Comparison of ENCODE assay signal across 18 cellular contexts in genomic region chr16:75195811-75196790, GRCh38. TPM values are rescaled to one million over a fixed set of nuclear protein-coding genes. Genes with fewer than 3 reads are reported as not detected.
DNase-seq lines count a peak whose midpoint lies in the region; ATAC-seq and TF ChIP-seq lines count a peak whose summit lies in the region.
"Had no signal": no experiment of that assay in that cellular context is flagged by ENCODE, and none has a peak within 500 bp of the region (broad histone marks: within the 10 kb centered on the region; RNA-seq: fewer than 3 reads in every experiment).

No MANE protein-coding gene starts in this region.

- no peak overlapping the region for H3K18ac ChIP-seq in H9 (ENCODE audit: insufficient read length, low read depth, low read length)

- no peak for TF ChIP-seq CTCF in H9 (conservative IDR thresholded peaks at IDR 0.05)
- TF ChIP-seq CTCF in endodermal cell (conservative IDR thresholded peaks at IDR 0.05), result no peak
- TF ChIP-seq CTCF in spleen (IDR thresholded peaks at IDR 0.05 in 8 of 11, conservative IDR thresholded peaks at IDR 0.05 in 3 of 11), result no peak
- TF ChIP-seq CTCF in natural killer cell (IDR thresholded peaks at IDR 0.05), result no peak

- no peak overlapping the region for H2BK20ac ChIP-seq in H9 (ENCODE audit: low read depth, low read length, poor library complexity, severe bottlenecking)

- no peak overlapping the region for H3K56ac ChIP-seq in H9 (ENCODE audit: insufficient read length, low read depth, low read length)

- no peak overlapping the region for H2BK15ac ChIP-seq in H9 (ENCODE audit: low read depth, low read length)

- H3K14ac ChIP-seq in H9 (ENCODE audit: insufficient read depth, low read length), result no peak overlapping the region

- no peak overlapping the region for H4K8ac ChIP-seq in H9 (replicated peaks; ENCODE audit: insufficient read length, low read depth, low read length)

- no peak overlapping the region for H2BK5ac ChIP-seq in H9 (ENCODE audit: insufficient read length, low read length)

- H3K79me1 ChIP-seq in H9 (ENCODE audit: insufficient read depth, low read depth, low read length, poor library complexity, severe bottlenecking), result no peaks in the 10 kb centered on the region

- no peak overlapping the region for H3K23ac ChIP-seq in H9 (ENCODE audit: insufficient read length, low read depth, low read length)

- H3T11ph ChIP-seq in H9 (ENCODE audit: low read length), result no peak overlapping the region

- DNase-seq in H9 (no peak), endodermal cell (peak; percentile 42), spleen (peak; percentile 51), T-helper 1 cell (no peak), NCI-H524 treated with DMSO at 0.1 percent for 48 hours (lab: John Stamatoyannopoulos, UW) (no peak), natural killer cell (no peak)
- DNase-seq: Calu3; CD4-positive, alpha-beta memory T cell; DMS79 treated with DMSO at 0.1 percent for 48 hours; NCI-H1417; NCI-H1930; OCI-M1; SIG-M5 had no signal

- no peak overlapping the region for H3K9ac ChIP-seq in BLaER1 treated with 17β-estradiol and CSF1 and Interleukin-3, amounts not matched to agents 10 nM and 100 nM
- H3K9ac ChIP-seq in H9 (ENCODE audit: extremely low read depth, insufficient read length, low read length) (no peak overlapping the region), endodermal cell (ENCODE audit: extremely low read depth, low read length, poor library complexity, severe bottlenecking) (no peak overlapping the region)

- no peak overlapping the region for H2BK12ac ChIP-seq in H9 (ENCODE audit: insufficient read length, low read depth, low read length)

- no peak overlapping the region for H3K4me3 ChIP-seq in BLaER1 treated with 17β-estradiol and CSF1 and Interleukin-3, amounts not matched to agents 10 nM and 100 nM
- H3K4me3 ChIP-seq in endodermal cell (ENCODE audit: low read length), result no peak overlapping the region
- no peak overlapping the region for H3K4me3 ChIP-seq in spleen
- H3K4me3 ChIP-seq: K562 had no signal

- no peak overlapping the region for H2AFZ ChIP-seq in H9 (ENCODE audit: low read length)

- H3K4me3 Mint-ChIP-seq in H9 (no peak overlapping the region), endodermal cell (no peak overlapping the region), natural killer cell (no peak overlapping the region)
- H3K4me3 Mint-ChIP-seq: CD4-positive, alpha-beta memory T cell had no signal

- peak overlapping the region in 8 of 11 experiments; percentile 31 to 70 (median 56); a peak in 14 of 22 replicates for H3K4me2 ChIP-seq in BLaER1 treated with 17β-estradiol and CSF1 and Interleukin-3, amounts not matched to agents 10 nM and 100 nM
- H3K4me2 ChIP-seq in H9 (ENCODE audit: insufficient read depth, insufficient read length, low read length), result no peak overlapping the region

- H3K9me3 ChIP-seq in BLaER1 treated with 17β-estradiol and CSF1 and Interleukin-3, amounts not matched to agents 10 nM and 100 nM (replicated peaks in 1 of 11), result peaks cover 0 to 15% (median 0%) of the 10 kb centered on the region in 11 experiments; a peak in 5 of 22 replicates
- no peaks in the 10 kb centered on the region for H3K9me3 ChIP-seq in H9 (ENCODE audit: control insufficient read depth, low read depth, low read length)
- no peaks in the 10 kb centered on the region for H3K9me3 ChIP-seq in endodermal cell (ENCODE audit: control insufficient read depth, low read length)
- no peaks in the 10 kb centered on the region for H3K9me3 ChIP-seq in spleen

- intact Hi-C loops in spleen (cut with DNase I; ENCODE audit: low total_unique reads), result loop anchor here (5.0 kb wide), 1 partner anchor 206 kb away; no protein-coding TSS in a partner anchor
- intact Hi-C loops in natural killer cell (cut with micrococcal nuclease), result loop anchor here (5.0 kb wide), 1 partner anchor 36 kb away; no protein-coding TSS in a partner anchor

- no peaks in the 10 kb centered on the region for H3K36me3 ChIP-seq in BLaER1 treated with 17β-estradiol and CSF1 and Interleukin-3, amounts not matched to agents 10 nM and 100 nM
- no peaks in the 10 kb centered on the region for H3K36me3 ChIP-seq in endodermal cell (ENCODE audit: control insufficient read depth, insufficient read depth, low read length)
- no peaks in the 10 kb centered on the region for H3K36me3 ChIP-seq in spleen

- H3K27ac Mint-ChIP-seq in H9 (peak overlapping the region in 2 of 3 experiments; percentile 19 to 78; a peak in 2 of 7 replicates), endodermal cell (no peak overlapping the region), natural killer cell (no peak overlapping the region)

- H3K27ac ChIP-seq in BLaER1 treated with 17β-estradiol and CSF1 and Interleukin-3, amounts not matched to agents 10 nM and 100 nM, result no peak overlapping the region
- no peak overlapping the region for H3K27ac ChIP-seq in H9 (ENCODE audit: insufficient read length, low read depth, low read length)
- H3K27ac ChIP-seq in endodermal cell (ENCODE audit: low read depth, low read length), result no peak overlapping the region
- H3K27ac ChIP-seq in spleen, result no peak overlapping the region

- H3K36me3 Mint-ChIP-seq in H9 (ENCODE audit: insufficient read depth in 1 of 3, low read depth in 3 of 3) (no peaks in the 10 kb centered on the region), endodermal cell (ENCODE audit: low read depth) (no peaks in the 10 kb centered on the region), natural killer cell (no peaks in the 10 kb centered on the region)
- H3K36me3 Mint-ChIP-seq: CD4-positive, alpha-beta memory T cell had no signal

- no peak for TF ChIP-seq POLR2A in spleen (IDR thresholded peaks at IDR 0.05)

- H3K79me2 ChIP-seq in H9 (ENCODE audit: insufficient read depth, low read length), result no peaks in the 10 kb centered on the region

- peaks cover 0 to 52% (median 11%) of the 10 kb centered on the region in 11 experiments; a peak in 14 of 22 replicates for H3K27me3 ChIP-seq in BLaER1 treated with 17β-estradiol and CSF1 and Interleukin-3, amounts not matched to agents 10 nM and 100 nM
- no peaks in the 10 kb centered on the region for H3K27me3 ChIP-seq in H9 (ENCODE audit: insufficient read depth, low read length)
- peaks cover 16% of the 10 kb centered on the region for H3K27me3 ChIP-seq in endodermal cell (ENCODE audit: control insufficient read depth, insufficient read depth, low read length, poor library complexity, severe bottlenecking)
- H3K27me3 ChIP-seq in spleen (replicated peaks in 1 of 7), result peaks cover 0 to 56% (median 8%) of the 10 kb centered on the region in 7 donors

- H4K20me1 ChIP-seq in BLaER1 treated with 17β-estradiol and CSF1 and Interleukin-3, amounts not matched to agents 10 nM and 100 nM, result peaks cover 0 to 35% (median 0%) of the 10 kb centered on the region in 11 experiments; a peak in 4 of 22 replicates
- no peaks in the 10 kb centered on the region for H4K20me1 ChIP-seq in H9 (ENCODE audit: control insufficient read depth, insufficient read depth, insufficient read length)

- H4K91ac ChIP-seq in H9 (ENCODE audit: insufficient read length, low read depth, low read length), result no peak overlapping the region

- no peak overlapping the region for H2AK5ac ChIP-seq in H9 (ENCODE audit: insufficient read length, low read length)

- no peak overlapping the region for H4K5ac ChIP-seq in H9 (ENCODE audit: insufficient read length, low read depth, low read length)

- no peaks in the 10 kb centered on the region for H3K23me2 ChIP-seq in H9 (ENCODE audit: insufficient read length, low read depth, low read length, poor library complexity, severe bottlenecking)

- no CpG with 5 or more reads among the region's 24 CpGs for WGBS in H9 (ENCODE audit: extremely low coverage, insufficient read length, low lambda C conversion rate)
- 89 to 90% methylated on average over 24 of the region's 24 CpGs for whole genome bisulfite sequencing in endodermal cell (ENCODE audit: insufficient coverage in 1 of 2, insufficient read length in 1 of 2), 2 experiments
- WGBS in spleen, 5 donors, result 80 to 86% (median 84%) methylated on average over 24 of the region's 24 CpGs

- H3K4me1 Mint-ChIP-seq in H9 (peaks cover 0 to 9% of the 10 kb centered on the region in 2 experiments), endodermal cell (peaks cover 17% of the 10 kb centered on the region), natural killer cell (no peaks in the 10 kb centered on the region)

- H3K4me1 ChIP-seq in BLaER1 treated with 17β-estradiol and CSF1 and Interleukin-3, amounts not matched to agents 10 nM and 100 nM, result peaks cover 0 to 35% (median 24%) of the 10 kb centered on the region in 10 experiments; a peak in 16 of 20 replicates
- H3K4me1 ChIP-seq in H9 (ENCODE audit: insufficient read depth, low read length) (no peaks in the 10 kb centered on the region), endodermal cell (ENCODE audit: control insufficient read depth, insufficient read depth, low read length) (peaks cover 6% of the 10 kb centered on the region), spleen (peaks cover 3 to 21% (median 6%) of the 10 kb centered on the region in 6 donors)

- no peaks in the 10 kb centered on the region; a peak in 1 of 5 replicates for H3K9me3 Mint-ChIP-seq in H9
- no peaks in the 10 kb centered on the region for H3K9me3 Mint-ChIP-seq in endodermal cell
- H3K9me3 Mint-ChIP-seq in natural killer cell, result no peaks in the 10 kb centered on the region
- H3K9me3 Mint-ChIP-seq: CD4-positive, alpha-beta memory T cell had no signal

- no peak for ATAC-seq in natural killer cell
- ATAC-seq: HCT116, K562 had no signal

- no peak overlapping the region for H3K4ac ChIP-seq in H9 (ENCODE audit: low read depth, low read length)

- H2BK120ac ChIP-seq in H9 (ENCODE audit: low read depth, low read length, poor library complexity, severe bottlenecking), result no peak overlapping the region

- H3K27me3 Mint-ChIP-seq in H9 (ENCODE audit: low read depth) (peaks cover 6% of the 10 kb centered on the region), endodermal cell (ENCODE audit: insufficient read depth) (peaks cover 22% of the 10 kb centered on the region), natural killer cell (ENCODE audit: low read depth in 2 of 2) (peaks cover 20 to 35% of the 10 kb centered on the region in 2 donors)

RNA-seq across cellular contexts. Expression of gene CTRB2, which starts 10.9 kb away (rescaled TPM):
- total RNA-seq in H9 (2021) (not detected in 2 replicates), endodermal cell (not detected), spleen (10 to 100 TPM in 1 of 7 donors, 1 to 10 TPM in 5, not detected in 1; 1.3 to 11.8 (median 3.7) TPM), natural killer cell (not detected)
- not detected for polyA plus RNA-seq in endodermal cell (2013, experiment 1 of 2)
- not detected for polyA plus RNA-seq in endodermal cell (2013, experiment 2 of 2)
- 1 to 10 TPM in 2 of 3 donors, under 1 TPM in 1; 0.58 to 1.3 (median 1.2) TPM for polyA plus RNA-seq in spleen
- total RNA-seq: Calu3; CD4-positive, alpha-beta memory T cell; G401; RPMI7951 had no signal
- polyA plus RNA-seq: CD4-positive, alpha-beta memory T cell; K562 had no signal

RNA-seq across cellular contexts. Expression of gene CTRB1, which starts 22.7 kb away (rescaled TPM):
- total RNA-seq in H9 (2021) (not detected in 2 replicates), endodermal cell (not detected), spleen (10 to 100 TPM in 1 of 7 donors, 1 to 10 TPM in 4, not detected in 2; 2.2 to 25.2 (median 4.4) TPM), natural killer cell (not detected)
- polyA plus RNA-seq in endodermal cell (2013, experiment 1 of 2), result not detected
- not detected for polyA plus RNA-seq in endodermal cell (2013, experiment 2 of 2)
- polyA plus RNA-seq in spleen, result 1 to 10 TPM in 2 of 3 donors, under 1 TPM in 1; 0.59 to 2.7 (median 1.5) TPM
- total RNA-seq: Calu3; CD4-positive, alpha-beta memory T cell; G401; RPMI7951 had no signal
- polyA plus RNA-seq: CD4-positive, alpha-beta memory T cell; K562 had no signal

RNA-seq across cellular contexts. Expression of gene ZFP1, which starts 47.8 kb away (rescaled TPM):
- total RNA-seq in H9 (2021) (13.7 and 15.3 TPM in 2 replicates), endodermal cell (10 to 100 TPM; 10.4 to 13.3 TPM), spleen (10 to 100 TPM in 1 of 7 donors, 1 to 10 TPM in 6; 8.3 to 11.4 (median 9.1) TPM), natural killer cell (10 to 100 TPM in 2 of 3 donors, 1 to 10 TPM in 1; 9.0 to 16.2 (median 14.9) TPM)
- 29.0 TPM for polyA plus RNA-seq in endodermal cell (2013, experiment 1 of 2)
- polyA plus RNA-seq in endodermal cell (2013, experiment 2 of 2), result 24.5 TPM
- 1 to 10 TPM; 3.1 to 4.2 (median 3.6) TPM for polyA plus RNA-seq in spleen

RNA-seq across cellular contexts. Expression of gene BCAR1, which starts 55.3 kb away (rescaled TPM):
- total RNA-seq in H9 (2021) (97.1 and 102 TPM in 2 replicates), endodermal cell (10 to 100 TPM; 56.2 to 74.3 TPM), spleen (100 to 1,000 TPM in 3 of 7 donors, 10 to 100 TPM in 4; 62.2 to 164 (median 79.8) TPM), natural killer cell (not detected)
- polyA plus RNA-seq in endodermal cell (2013, experiment 1 of 2), result 38.6 TPM
- 33.2 TPM for polyA plus RNA-seq in endodermal cell (2013, experiment 2 of 2)
- 10 to 100 TPM; 14.6 to 71.2 (median 29.7) TPM for polyA plus RNA-seq in spleen

Comparison
In these comparisons a context has a peak if more than half of its experiments do, and no peak if none do; other contexts are left out.
1. DNase-seq: peak in endodermal cell (single experiment) and spleen (single experiment); none in H9 (single experiment), T-helper 1 cell (0 of 5), NCI-H524 treated with DMSO at 0.1 percent for 48 hours (single experiment) and natural killer cell (single experiment).
2. H3K27ac Mint-ChIP-seq: peak in H9 (2 of 3); none in endodermal cell (single experiment) and natural killer cell (0 of 2).